In genomic region chr2:241636983-241637232, GRCh38 we compare ENCODE assay signal across 8 cellular contexts. TPM values are rescaled to one million over a fixed set of nuclear protein-coding genes. Genes with fewer than 3 reads are reported as not detected.
DNase-seq lines count a peak whose midpoint lies in the region; ATAC-seq and TF ChIP-seq lines count a peak whose summit lies in the region.

TSS of gene THAP4 (minus strand) at chr2:241637158. CDS start at chr2:241637017, 141 bp downstream.

- intact Hi-C loops in upper lobe of right lung (cut with DNase I), result no loop called here

- H3K36me3 ChIP-seq in muscle layer of colon (ENCODE audit: insufficient read depth, low read length) (peaks cover 25% of the 10 kb centered on the region), upper lobe of right lung (peaks cover 18% of the 10 kb centered on the region)

- H3K27me3 Mint-ChIP-seq in WTC11 (ENCODE audit: low read depth) (no peaks in the 10 kb centered on the region), endothelial cell (ENCODE audit: unreplicated experiment) (peaks cover 7% of the 10 kb centered on the region)

- H3K27me3 ChIP-seq in muscle layer of colon (ENCODE audit: control insufficient read depth in 1 of 2, insufficient read depth in 2 of 2, low read length in 2 of 2), result no peaks in the 10 kb centered on the region
- H3K27me3 ChIP-seq in upper lobe of right lung, result no peaks in the 10 kb centered on the region

- POLR2A ChIA-PET in WTC11 (lab: Charles Lee), result no interaction called here

- H3K9ac ChIP-seq in muscle layer of colon (ENCODE audit: low read length), result peak within 1 kb of the TSS; percentile 62

- TF ChIP-seq CTCF in WTC11 (IDR thresholded peaks at IDR 0.05) (no peak), endothelial cell (IDR thresholded peaks at IDR 0.05; ENCODE audit: unreplicated experiment) (no peak), upper lobe of right lung (IDR thresholded peaks at IDR 0.05) (no peak)

- H3K4me3 Mint-ChIP-seq in WTC11 (peak within 1 kb of the TSS; percentile 86), endothelial cell (ENCODE audit: unreplicated experiment) (peak within 1 kb of the TSS; percentile 92)

- H3K9me3 ChIP-seq in muscle layer of colon (ENCODE audit: low read length) (no peaks in the 10 kb centered on the region), upper lobe of right lung (no peaks in the 10 kb centered on the region)

- peak within 1 kb of the TSS; percentile 45; the same call in 1 of the 2 replicates for H3K27ac Mint-ChIP-seq in WTC11
- peak within 1 kb of the TSS; percentile 78 for H3K27ac Mint-ChIP-seq in endothelial cell (ENCODE audit: unreplicated experiment)

- H3K9me3 Mint-ChIP-seq in WTC11 (peaks cover 11% of the 10 kb centered on the region), endothelial cell (ENCODE audit: unreplicated experiment) (no peaks in the 10 kb centered on the region)

- CTCF ChIA-PET in WTC11 (lab: Charles Lee), result interaction anchor here (1.8 kb wide), 1 partner anchor 23 kb away, joined by 5 read pairs; no protein-coding TSS in a partner anchor

- H3K4me1 Mint-ChIP-seq in WTC11 (peaks cover 29% of the 10 kb centered on the region), endothelial cell (ENCODE audit: unreplicated experiment) (peaks cover 23% of the 10 kb centered on the region)

- H3K27ac ChIP-seq in muscle layer of colon (ENCODE audit: low read depth, low read length), result peak within 1 kb of the TSS; percentile 98
- peak within 1 kb of the TSS; percentile 99 for H3K27ac ChIP-seq in upper lobe of right lung

- ATAC-seq in GM19463 (IDR thresholded peaks at IDR 0.05; ENCODE audit: unreplicated experiment), result peak; percentile 62
- ATAC-seq in HG03520 (IDR thresholded peaks at IDR 0.05; ENCODE audit: unreplicated experiment), result peak; percentile 51
- peak; percentile 34 for ATAC-seq in WTC11
- ATAC-seq in upper lobe of right lung, result peak; percentile 85

- peaks cover 45% of the 10 kb centered on the region for H3K4me1 ChIP-seq in muscle layer of colon (ENCODE audit: insufficient read depth, low read length)
- peaks cover 44% of the 10 kb centered on the region for H3K4me1 ChIP-seq in upper lobe of right lung

- H3K4me3 ChIP-seq in muscle layer of colon (ENCODE audit: low read depth in 1 of 2, low read length in 2 of 2), result peak within 1 kb of the TSS; percentile 79 to 80
- peak within 1 kb of the TSS; percentile 77 for H3K4me3 ChIP-seq in upper lobe of right lung

- peaks cover 35% of the 10 kb centered on the region for H3K36me3 Mint-ChIP-seq in WTC11
- peaks cover 43% of the 10 kb centered on the region for H3K36me3 Mint-ChIP-seq in endothelial cell (ENCODE audit: low read depth, unreplicated experiment)

- DNase-seq in DMS53 (lab: John Stamatoyannopoulos, UW), result peak; percentile 87
- no peak for DNase-seq in WTC11 (ENCODE audit: low spot score)
- peak; percentile 68 for DNase-seq in endothelial cell (ENCODE audit: low spot score)
- peak; percentile 90 for DNase-seq in upper lobe of right lung
- no peak for DNase-seq in NCI-H1417 treated with DMSO at 0.1 percent for 48 hours (lab: John Stamatoyannopoulos, UW)

TF ChIP-seq in WTC11, 78 proteins besides CTCF, POLR2A, EP300 and RAD21:
- TF ChIP-seq HMGA2 (CRISPR knock-in tag; IDR thresholded peaks at IDR 0.05) (no peak), MYBL2 (CRISPR knock-in tag; IDR thresholded peaks at IDR 0.05) (no peak), TP53 (CRISPR knock-in tag; IDR thresholded peaks at IDR 0.05) (no peak), NR1H2 (CRISPR knock-in tag; IDR thresholded peaks at IDR 0.05) (no peak), ZBTB21 (CRISPR knock-in tag; IDR thresholded peaks at IDR 0.05; ENCODE audit: borderline replicate concordance) (no peak), TEAD4 (CRISPR knock-in tag; IDR thresholded peaks at IDR 0.05) (no peak), GABPB1 (CRISPR knock-in tag; IDR thresholded peaks at IDR 0.05) (no peak)

RNA-seq across cellular contexts. Expression of gene THAP4, which starts in this region (rescaled TPM):
- total RNA-seq in WTC11 (2021) (72.6 to 88.6 TPM (median 78.0 TPM) in 3 replicates), endothelial cell (ENCODE audit: unreplicated experiment) (42.5 TPM), upper lobe of right lung (46.1 TPM)

Comparison
In these comparisons a context has a peak if more than half of its experiments do, and no peak if none do; other contexts are left out.
1. DNase-seq: peak in DMS53 (single experiment), endothelial cell (single experiment) and upper lobe of right lung (single experiment); none in WTC11 (single experiment) and NCI-H1417 treated with DMSO at 0.1 percent for 48 hours (single experiment).
2. ATAC-seq: peak in every context shown above with its lines; median percentile 85 in upper lobe of right lung; 62 in GM19463; 51 in HG03520; 34 in WTC11.